Comparison of ENCODE assay signal across 21 cellular contexts in genomic region chr2:96900237-96900636, GRCh38. TPM values are rescaled to one million over a fixed set of nuclear protein-coding genes. Genes with fewer than 3 reads are reported as not detected.
DNase-seq lines count a peak whose midpoint lies in the region; ATAC-seq and TF ChIP-seq lines count a peak whose summit lies in the region.
"Had no signal": no experiment of that assay in that cellular context is flagged by ENCODE, and none has a peak within 500 bp of the region (broad histone marks: within the 10 kb centered on the region; RNA-seq: fewer than 3 reads in every experiment).

No MANE protein-coding gene starts in this region.

- H3K27ac Mint-ChIP-seq in H9 (peak overlapping the region in 1 of 3 experiments; percentile 75; a peak in 2 of 7 replicates), neural crest cell (ENCODE audit: unreplicated experiment) (peak overlapping the region; percentile 75)
- H3K27ac Mint-ChIP-seq: CD14-positive monocyte; CD8-positive, alpha-beta T cell had no signal

- peaks cover 2% of the 10 kb centered on the region; the same call in 1 of the 2 replicates for H3K27me3 Mint-ChIP-seq in H9 (ENCODE audit: low read depth)
- H3K27me3 Mint-ChIP-seq in neural crest cell (ENCODE audit: low read depth), result no peaks in the 10 kb centered on the region

- no peak overlapping the region for H4K8ac ChIP-seq in H9 (replicated peaks; ENCODE audit: insufficient read length, low read depth, low read length)
- no peak overlapping the region for H4K8ac ChIP-seq in trophoblast cell (ENCODE audit: low read depth, low read length)

- no peaks in the 10 kb centered on the region for H3K9me3 Mint-ChIP-seq in H9
- no peaks in the 10 kb centered on the region for H3K9me3 Mint-ChIP-seq in neural crest cell
- H3K9me3 Mint-ChIP-seq: CD8-positive, alpha-beta T cell had no signal

- no peak overlapping the region for H2AK5ac ChIP-seq in H9 (ENCODE audit: insufficient read length, low read length)
- H2AK5ac ChIP-seq in trophoblast cell (ENCODE audit: low read length), result peak overlapping the region; percentile 16

- no peak overlapping the region for H2BK5ac ChIP-seq in H9 (ENCODE audit: insufficient read length, low read length)
- H2BK5ac ChIP-seq in trophoblast cell (ENCODE audit: low read depth, low read length, poor library complexity), result no peak overlapping the region

- H3K23ac ChIP-seq in H9 (ENCODE audit: insufficient read length, low read depth, low read length) (no peak overlapping the region), trophoblast cell (ENCODE audit: low read length) (no peak overlapping the region)

- no peak overlapping the region for H2BK15ac ChIP-seq in H9 (ENCODE audit: low read depth, low read length)

- no peak overlapping the region for H4K5ac ChIP-seq in H9 (ENCODE audit: insufficient read length, low read depth, low read length)

- H3K79me1 ChIP-seq in H9 (ENCODE audit: insufficient read depth, low read depth, low read length, poor library complexity, severe bottlenecking) (no peaks in the 10 kb centered on the region), trophoblast cell (ENCODE audit: low read length) (peaks cover 15% of the 10 kb centered on the region)

- no peak overlapping the region for H2BK12ac ChIP-seq in H9 (ENCODE audit: insufficient read length, low read depth, low read length)
- H2BK12ac ChIP-seq in trophoblast cell (ENCODE audit: low read length), result peak overlapping the region; percentile 68

- H3K4me1 Mint-ChIP-seq in H9 (peaks cover 13 to 14% of the 10 kb centered on the region in 2 experiments), neural crest cell (peaks cover 22% of the 10 kb centered on the region)

- no peaks in the 10 kb centered on the region for H3K36me3 ChIP-seq in BLaER1 treated with 17β-estradiol and CSF1 and Interleukin-3, amounts not matched to agents 10 nM and 100 nM
- H3K36me3 ChIP-seq in trophoblast cell (ENCODE audit: control insufficient read depth in 1 of 2, insufficient read depth in 2 of 2, low read length in 2 of 2), result no peaks in the 10 kb centered on the region
- H3K36me3 ChIP-seq: BE2C had no signal

- peaks cover 0 to 24% (median 0%) of the 10 kb centered on the region in 11 experiments; a peak in 1 of 22 replicates for H4K20me1 ChIP-seq in BLaER1 treated with 17β-estradiol and CSF1 and Interleukin-3, amounts not matched to agents 10 nM and 100 nM
- H4K20me1 ChIP-seq in H9 (ENCODE audit: control insufficient read depth, insufficient read depth, insufficient read length), result no peaks in the 10 kb centered on the region

- H3K27me3 ChIP-seq in BLaER1 treated with 17β-estradiol and CSF1 and Interleukin-3, amounts not matched to agents 10 nM and 100 nM, result peaks cover 0 to 4% (median 0%) of the 10 kb centered on the region in 11 experiments; a peak in 2 of 22 replicates
- H3K27me3 ChIP-seq in H9 (ENCODE audit: insufficient read depth, low read length) (no peaks in the 10 kb centered on the region), trophoblast cell (ENCODE audit: insufficient read depth, low read length) (no peaks in the 10 kb centered on the region)
- H3K27me3 ChIP-seq: BE2C had no signal

- H2BK120ac ChIP-seq in H9 (ENCODE audit: low read depth, low read length, poor library complexity, severe bottlenecking) (no peak overlapping the region), trophoblast cell (ENCODE audit: insufficient read depth, low read length, poor library complexity) (no peak overlapping the region)

- H3K79me2 ChIP-seq in H9 (ENCODE audit: insufficient read depth, low read length) (no peaks in the 10 kb centered on the region), trophoblast cell (ENCODE audit: control insufficient read depth, insufficient read depth, low read length, poor library complexity) (no peaks in the 10 kb centered on the region)

- peak overlapping the region; percentile 10 to 80 (median 66); a peak in 19 of 22 replicates for H3K4me2 ChIP-seq in BLaER1 treated with 17β-estradiol and CSF1 and Interleukin-3, amounts not matched to agents 10 nM and 100 nM
- H3K4me2 ChIP-seq in H9 (ENCODE audit: insufficient read depth, insufficient read length, low read length) (no peak overlapping the region), trophoblast cell (ENCODE audit: low read length) (no peak overlapping the region)

- H3K4me3 Mint-ChIP-seq in H9 (no peak overlapping the region), neural crest cell (no peak overlapping the region)
- H3K4me3 Mint-ChIP-seq: CD14-positive monocyte; CD8-positive, alpha-beta T cell had no signal

- no CpG with 5 or more reads among the region's 10 CpGs for WGBS in H9 (ENCODE audit: extremely low coverage, insufficient read length, low lambda C conversion rate)
- no CpG with 5 or more reads among the region's 10 CpGs for WGBS in trophoblast cell (ENCODE audit: extremely low coverage, insufficient coverage, insufficient read length)

- H3K9me3 ChIP-seq in BLaER1 treated with 17β-estradiol and CSF1 and Interleukin-3, amounts not matched to agents 10 nM and 100 nM (replicated peaks in 1 of 11), result no peaks in the 10 kb centered on the region
- H3K9me3 ChIP-seq in H9 (ENCODE audit: control insufficient read depth, low read depth, low read length) (no peaks in the 10 kb centered on the region), trophoblast cell (ENCODE audit: insufficient read depth, low read depth, low read length) (no peaks in the 10 kb centered on the region)
- H3K9me3 ChIP-seq: BE2C had no signal

- DNase-seq in H9, result no peak
- no peak for DNase-seq in neural crest cell (ENCODE audit: low read depth, low spot score)
- no peak for DNase-seq in trophoblast cell
- DNase-seq in NCI-H1105 (lab: John Stamatoyannopoulos, UW), result no peak
- DNase-seq in activated naive CD4-positive, alpha-beta T cell treated with Interleukin-2 at 50 U/mL for 16 hours, result no peak
- DNase-seq: ACHN; BE2C; Calu3; CD8-positive, alpha-beta T cell; DMS53; DND-41; EL; GM23248; H7; IMR-90 had no signal

- H3K18ac ChIP-seq in H9 (ENCODE audit: insufficient read length, low read depth, low read length), result no peak overlapping the region
- H3K18ac ChIP-seq in trophoblast cell (ENCODE audit: low read length), result no peak overlapping the region

- no peak overlapping the region for H3K56ac ChIP-seq in H9 (ENCODE audit: insufficient read length, low read depth, low read length)

- no peak overlapping the region for H4K12ac ChIP-seq in trophoblast cell (ENCODE audit: low read depth, low read length)

- H3K23me2 ChIP-seq in H9 (ENCODE audit: insufficient read length, low read depth, low read length, poor library complexity, severe bottlenecking), result no peaks in the 10 kb centered on the region

- peaks cover 19 to 68% (median 62%) of the 10 kb centered on the region in 10 experiments for H3K4me1 ChIP-seq in BLaER1 treated with 17β-estradiol and CSF1 and Interleukin-3, amounts not matched to agents 10 nM and 100 nM
- H3K4me1 ChIP-seq in H9 (ENCODE audit: insufficient read depth, low read length) (peaks cover 4% of the 10 kb centered on the region; the same call in 1 of the 2 replicates), trophoblast cell (ENCODE audit: control insufficient read depth in 1 of 2, insufficient read depth in 2 of 2, low read length in 2 of 2) (peaks cover 24 to 31% of the 10 kb centered on the region in 2 experiments)
- H3K4me1 ChIP-seq: BE2C had no signal

- H3K27ac ChIP-seq in BLaER1 treated with 17β-estradiol and CSF1 and Interleukin-3, amounts not matched to agents 10 nM and 100 nM, result no peak overlapping the region
- H3K27ac ChIP-seq in H9 (ENCODE audit: insufficient read length, low read depth, low read length) (no peak overlapping the region), trophoblast cell (ENCODE audit: low read depth, low read length) (no peak overlapping the region)
- H3K27ac ChIP-seq: GM23248, HL-60 had no signal

- H2AFZ ChIP-seq in H9 (ENCODE audit: low read length) (no peak overlapping the region), trophoblast cell (ENCODE audit: insufficient read depth, low read length, poor library complexity) (no peak overlapping the region)
- H2AFZ ChIP-seq: GM23248 had no signal

- no peak overlapping the region for H2BK20ac ChIP-seq in H9 (ENCODE audit: low read depth, low read length, poor library complexity, severe bottlenecking)

- no peak overlapping the region for H3K4ac ChIP-seq in H9 (ENCODE audit: low read depth, low read length)
- peak overlapping the region; percentile 39 for H3K4ac ChIP-seq in trophoblast cell (ENCODE audit: low read depth, low read length)

- H3K14ac ChIP-seq in H9 (ENCODE audit: insufficient read depth, low read length), result peak overlapping the region; percentile 40
- H3K14ac ChIP-seq in trophoblast cell (ENCODE audit: low read length), result peak overlapping the region; percentile 44

- H3K36me3 Mint-ChIP-seq in H9 (ENCODE audit: insufficient read depth in 1 of 3, low read depth in 3 of 3) (no peaks in the 10 kb centered on the region), neural crest cell (ENCODE audit: low read depth) (no peaks in the 10 kb centered on the region)
- H3K36me3 Mint-ChIP-seq: CD14-positive monocyte; CD8-positive, alpha-beta T cell had no signal

- TF ChIP-seq CTCF in H9 (conservative IDR thresholded peaks at IDR 0.05) (no peak), neural crest cell (conservative IDR thresholded peaks at IDR 0.05) (no peak)

- H3K9ac ChIP-seq in BLaER1 treated with 17β-estradiol and CSF1 and Interleukin-3, amounts not matched to agents 10 nM and 100 nM, result peak overlapping the region in 2 of 11 experiments; percentile 10 to 14; a peak in 1 of 22 replicates
- H3K9ac ChIP-seq in H9 (ENCODE audit: extremely low read depth, insufficient read length, low read length) (no peak overlapping the region), trophoblast cell (ENCODE audit: low read length) (no peak overlapping the region)
- H3K9ac ChIP-seq: GM23248 had no signal

- no peak for ATAC-seq in HG03280 (IDR thresholded peaks at IDR 0.05; ENCODE audit: unreplicated experiment)
- ATAC-seq: CD8-positive, alpha-beta T cell; GM12878; K562 had no signal

- no peak overlapping the region for H3K4me3 ChIP-seq in BLaER1 treated with 17β-estradiol and CSF1 and Interleukin-3, amounts not matched to agents 10 nM and 100 nM
- no peak overlapping the region for H3K4me3 ChIP-seq in trophoblast cell (ENCODE audit: low read depth, low read length)
- H3K4me3 ChIP-seq: GM12878, GM23248, K562 had no signal

- H4K91ac ChIP-seq in H9 (ENCODE audit: insufficient read length, low read depth, low read length) (no peak overlapping the region), trophoblast cell (ENCODE audit: low read depth, low read length) (peak overlapping the region; percentile 67)

- H3T11ph ChIP-seq in H9 (ENCODE audit: low read length), result no peak overlapping the region

RNA-seq across cellular contexts. Expression of gene SEMA4C, which starts 30.4 kb away (rescaled TPM):
- 81.6 and 87.2 TPM in 2 replicates for total RNA-seq in H9 (2021)
- 102 and 103 TPM in 2 replicates for total RNA-seq in neural crest cell
- 157 and 161 TPM in 2 replicates for polyA plus RNA-seq in trophoblast cell (2013)

RNA-seq across cellular contexts. Expression of gene ANKRD39, which starts 42.4 kb away (rescaled TPM):
- total RNA-seq in H9 (2021) (13.0 and 13.9 TPM in 2 replicates), neural crest cell (23.4 and 25.8 TPM in 2 replicates)
- 32.8 and 33.4 TPM in 2 replicates for polyA plus RNA-seq in trophoblast cell (2013)

RNA-seq across cellular contexts. Expression of gene ANKRD23, which starts 56.4 kb away (rescaled TPM):
- total RNA-seq in H9 (2021) (2.3 and 2.4 TPM in 2 replicates), neural crest cell (9.3 and 11.4 TPM in 2 replicates)
- 4.5 and 4.7 TPM in 2 replicates for polyA plus RNA-seq in trophoblast cell (2013)
- polyA plus RNA-seq: CD14-positive monocyte had no signal

Comparison
In these comparisons a context has a peak if more than half of its experiments do, and no peak if none do; other contexts are left out.
1. H3K4me2 ChIP-seq: peak in BLaER1 treated with 17β-estradiol and CSF1 and Interleukin-3, amounts not matched to agents 10 nM and 100 nM (11 of 11); none in H9 (single experiment) and trophoblast cell (single experiment).